8 cellular contexts compared by ENCODE assay signal in the genomic region with DNA sequence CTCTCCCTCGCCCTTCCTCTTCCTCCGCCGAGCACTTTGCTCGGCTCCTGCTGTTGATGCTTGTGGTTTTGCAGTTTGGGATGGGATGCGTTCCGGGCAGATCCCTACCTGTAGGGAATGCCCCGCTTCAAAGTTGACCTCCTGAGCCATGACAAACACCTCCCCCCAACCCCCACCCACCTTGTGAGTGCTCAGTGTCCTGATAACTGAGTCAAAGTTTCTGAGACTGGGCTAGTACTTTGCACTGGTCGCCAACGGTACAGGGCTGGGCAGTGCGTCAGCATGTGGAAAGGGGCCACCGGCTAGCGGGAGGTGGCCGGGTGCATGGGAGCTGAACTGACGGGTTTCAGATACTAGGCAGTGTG. TPM values are rescaled to one million over a fixed set of nuclear protein-coding genes. Genes with fewer than 3 reads are reported as not detected.
DNase-seq lines count a peak whose midpoint lies in the region; ATAC-seq, FAIRE-seq and TF ChIP-seq lines count a peak whose summit lies in the region.

No MANE protein-coding gene starts in this region.

- no TSS peak for BruUV-seq in HepG2 (replicated peaks; lab: Mats Ljungman, UMichigan)

- peak overlapping the region; percentile 77 for H3K4me2 ChIP-seq in HepG2 (ENCODE audit: low read depth, low read length)

- no peaks in the 10 kb centered on the region for H3K27me3 Mint-ChIP-seq in activated T-cell treated with anti-CD3 and anti-CD28 coated beads, Interleukin-2, amount 50 U/mL, for 4 hours (ENCODE audit: low read depth)

- no peak for TF ChIP-seq CTCF in choroid plexus epithelial cell (conservative IDR thresholded peaks at IDR 0.05; ENCODE audit: low read depth, low read length)
- no peak for TF ChIP-seq CTCF in HepG2 (CRISPR knock-in tag; IDR thresholded peaks at IDR 0.05)

- H3K4me1 Mint-ChIP-seq in activated T-cell treated with anti-CD3 and anti-CD28 coated beads, Interleukin-2, amount 50 U/mL, for 4 hours (ENCODE audit: low read depth): peaks cover 68% of the 10 kb centered on the region
- peaks cover 78% of the 10 kb centered on the region for H3K4me1 Mint-ChIP-seq in stimulated activated effector memory CD8-positive, alpha-beta T cell treated with anti-CD3 and anti-CD28 coated beads, Interleukin-12 subunit alpha, Interleukin-12 subunit beta, amount 100 ng/mL, for 72 hours

- peak; percentile 27 to 39; a peak in 2 of 4 replicates for TF ChIP-seq POLR2A in HepG2 (IDR thresholded peaks at IDR 0.05; ENCODE audit: insufficient read depth in 1 of 2, low read depth in 2 of 2, low read length in 2 of 2)

- no peak for ATAC-seq in activated T-cell treated with anti-CD3 and anti-CD28 coated beads, Interleukin-2, amount 50 U/mL, for 4 hours
- peak; percentile 23 for ATAC-seq in HG03045 (IDR thresholded peaks at IDR 0.05; ENCODE audit: unreplicated experiment)
- ATAC-seq in HepG2: peak; percentile 77
- ATAC-seq in stimulated activated effector memory CD8-positive, alpha-beta T cell treated with anti-CD3 and anti-CD28 coated beads, Interleukin-12 subunit alpha, Interleukin-12 subunit beta, amount 100 ng/mL, for 72 hours: peak; percentile 39
- ATAC-seq in HG02840 (IDR thresholded peaks at IDR 0.05; ENCODE audit: low FRiP score, unreplicated experiment): no peak

- intact Hi-C loops in HepG2 (cut with micrococcal nuclease; ENCODE audit: unreplicated experiment): no loop called here

- POLR2A ChIA-PET in HepG2 (lab: Yijun Ruan, JAX): no interaction called here

- no peak for TF ChIP-seq RAD21 in HepG2 (CRISPR knock-in tag; IDR thresholded peaks at IDR 0.05)

- no peak for TF ChIP-seq EP300 in HepG2 (IDR thresholded peaks at IDR 0.05; ENCODE audit: low read depth in 2 of 2, low read length in 2 of 2)
- no peak for TF ChIP-seq EP300 in HepG2 (CRISPR knock-in tag; IDR thresholded peaks at IDR 0.05; ENCODE audit: borderline replicate concordance)

- WGBS in HepG2 (ENCODE audit: low lambda C conversion rate): 0% methylated on average over 11 of the region's 14 CpGs

- in situ Hi-C loops in HepG2 (cut with HindIII; ENCODE audit: extremely low pct_ligation_motif_present, low pct_unique_long_range_greater_than_20kb): no loop called here

- H3K4me1 ChIP-seq in HepG2 (ENCODE audit: insufficient read depth, low read length): peaks cover 43% of the 10 kb centered on the region

- FAIRE-seq in HepG2 (lab: Jason Lieb, UNC): peak; percentile 77

- peak overlapping the region; percentile 94 for H3K27ac ChIP-seq in HepG2 (ENCODE audit: extremely low read length, insufficient read depth, low read length)

- peaks cover 37% of the 10 kb centered on the region for H3K79me2 ChIP-seq in HepG2 (ENCODE audit: insufficient read depth, low read length)

- H4K20me1 ChIP-seq in HepG2 (ENCODE audit: insufficient read depth, low read length): no peaks in the 10 kb centered on the region

- H3K36me3 ChIP-seq in HepG2 (replicated peaks in 1 of 2; ENCODE audit: control insufficient read depth in 1 of 2, insufficient read depth in 2 of 2, low read length in 2 of 2): no peaks in the 10 kb centered on the region

- DNase-seq in activated T-cell treated with anti-CD3 and anti-CD28 coated beads, Interleukin-2, amount 50 U/mL, for 4 hours: no peak
- DNase-seq in activated T-cell treated with anti-CD3 and anti-CD28 coated beads for 4 hours (no peak), SW480 (ENCODE audit: low spot score) (peak; percentile 62), choroid plexus epithelial cell (ENCODE audit: low read depth) (peak; percentile 27), HepG2 (ENCODE audit: low spot score) (peak; percentile 55)
- DNase-seq in stimulated activated effector memory CD8-positive, alpha-beta T cell treated with anti-CD3 and anti-CD28 coated beads, Interleukin-12 subunit alpha, Interleukin-12 subunit beta, amount 100 ng/mL, for 72 hours (ENCODE audit: low spot score in 2 of 2): peak in 1 of 2 donors; percentile 85

- no peak overlapping the region for H2AFZ ChIP-seq in HepG2 (ENCODE audit: low read length)

- H3K4me3 ChIP-seq in choroid plexus epithelial cell (ENCODE audit: low read depth, low read length) (peak overlapping the region; percentile 81), HepG2 (replicated peaks in 1 of 3; ENCODE audit: insufficient read depth in 1 of 3, low read depth in 2 of 3, low read length in 3 of 3) (peak overlapping the region; percentile 71 to 89 (median 79))

- no peaks in the 10 kb centered on the region for H3K9me3 Mint-ChIP-seq in activated T-cell treated with anti-CD3 and anti-CD28 coated beads, Interleukin-2, amount 50 U/mL, for 4 hours
- H3K9me3 Mint-ChIP-seq in stimulated activated effector memory CD8-positive, alpha-beta T cell treated with anti-CD3 and anti-CD28 coated beads, Interleukin-12 subunit alpha, Interleukin-12 subunit beta, amount 100 ng/mL, for 72 hours: no peaks in the 10 kb centered on the region

- H3K4me3 Mint-ChIP-seq in activated T-cell treated with anti-CD3 and anti-CD28 coated beads, Interleukin-2, amount 50 U/mL, for 4 hours: peak overlapping the region; percentile 89
- H3K4me3 Mint-ChIP-seq in stimulated activated effector memory CD8-positive, alpha-beta T cell treated with anti-CD3 and anti-CD28 coated beads, Interleukin-12 subunit alpha, Interleukin-12 subunit beta, amount 100 ng/mL, for 72 hours: peak overlapping the region; percentile 94

- peak overlapping the region; percentile 75 for H3K9ac ChIP-seq in HepG2 (ENCODE audit: insufficient read depth, low read depth, low read length)

- CTCF ChIA-PET in HepG2 (lab: Yijun Ruan, JAX; ENCODE audit: low intra/inter-chr PET ratio, low total read pairs): no interaction called here

- peak overlapping the region; percentile 93 for H3K27ac Mint-ChIP-seq in stimulated activated effector memory CD8-positive, alpha-beta T cell treated with anti-CD3 and anti-CD28 coated beads, Interleukin-12 subunit alpha, Interleukin-12 subunit beta, amount 100 ng/mL, for 72 hours

- no peaks in the 10 kb centered on the region for H3K27me3 ChIP-seq in HepG2 (ENCODE audit: control insufficient read depth in 1 of 2, insufficient read depth in 2 of 2, low read length in 2 of 2)

- H3K9me3 ChIP-seq in HepG2 (ENCODE audit: low read length): no peaks in the 10 kb centered on the region

- H3K36me3 Mint-ChIP-seq in activated T-cell treated with anti-CD3 and anti-CD28 coated beads, Interleukin-2, amount 50 U/mL, for 4 hours (ENCODE audit: insufficient read depth): peaks cover 2% of the 10 kb centered on the region
- H3K36me3 Mint-ChIP-seq in stimulated activated effector memory CD8-positive, alpha-beta T cell treated with anti-CD3 and anti-CD28 coated beads, Interleukin-12 subunit alpha, Interleukin-12 subunit beta, amount 100 ng/mL, for 72 hours: peaks cover 18% of the 10 kb centered on the region

TF ChIP-seq in HepG2, 621 proteins besides CTCF, POLR2A, EP300 and RAD21 (continues in another document):
- TF ChIP-seq SALL1 (CRISPR knock-in tag; IDR thresholded peaks at IDR 0.05) (peak; percentile 47), MTF2 (CRISPR knock-in tag; IDR thresholded peaks at IDR 0.05; ENCODE audit: borderline replicate concordance) (no peak), ZSCAN31 (CRISPR knock-in tag; IDR thresholded peaks at IDR 0.05; ENCODE audit: low read depth) (0 out of 2 replicates have a peak, but pooled peaks have one; percentile 25), JUND (CRISPR knock-in tag; IDR thresholded peaks at IDR 0.05) (no peak), ZNF251 (CRISPR knock-in tag; IDR thresholded peaks at IDR 0.05) (no peak), HNRNPK (IDR thresholded peaks at IDR 0.05; ENCODE audit: low read depth, low read length, poor library complexity, severe bottlenecking) (no peak)
- TF ChIP-seq, protein P1, sequence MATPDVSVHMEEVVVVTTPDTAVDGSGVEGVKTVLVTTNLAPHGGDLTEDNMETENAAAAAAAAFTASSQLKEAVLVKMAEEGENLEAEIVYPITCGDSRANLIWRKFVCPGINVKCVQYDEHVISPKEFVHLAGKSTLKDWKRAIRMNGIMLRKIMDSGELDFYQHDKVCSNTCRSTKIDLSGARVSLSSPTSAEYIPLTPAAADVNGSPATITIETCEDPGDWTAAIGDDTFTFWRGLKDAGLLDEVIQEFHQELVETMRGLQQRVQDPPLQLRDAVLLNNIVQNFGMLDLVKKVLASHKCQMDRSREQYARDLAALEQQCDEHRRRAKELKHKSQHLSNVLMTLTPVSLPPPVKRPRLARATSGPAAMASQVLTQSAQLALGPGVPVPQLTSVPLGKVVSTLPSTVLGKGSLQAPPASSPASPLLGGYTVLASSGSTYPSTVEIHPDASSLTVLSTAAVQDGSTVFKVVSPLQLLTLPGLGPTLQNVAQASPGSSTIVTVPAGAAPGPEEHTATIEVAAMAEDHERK (CRISPR knock-in tag; IDR thresholded peaks at IDR 0.05; ENCODE audit: low read depth): no peak

RNA-seq across cellular contexts. Expression of a gene that starts 0.8 kb away (rescaled TPM):
- 10 to 100 TPM; 16.9 to 23.2 (median 22.3) TPM for total RNA-seq in activated T-cell treated with anti-CD3 and anti-CD28 coated beads, Interleukin-2, amount 50 U/mL, for 4 hours
- 22.6 and 27.8 TPM in 2 replicates for total RNA-seq in HepG2 (2016; rRNA removed; fragmentation: Illumina TruSeq; extraction: Trizol)
- 8.0 and 9.8 TPM in 2 replicates for total RNA-seq in HepG2 (2016; cell fraction: cytosol; rRNA removed; fragmentation: Illumina TruSeq; extraction: Trizol; ENCODE audit: low read depth)
- 22.4 and 27.7 TPM in 2 replicates for total RNA-seq in HepG2 (2016; cell fraction: insoluble cytoplasmic fraction; rRNA removed; fragmentation: Illumina TruSeq; extraction: Trizol)
- total RNA-seq in HepG2 (2016; cell fraction: membrane; rRNA removed; fragmentation: Illumina TruSeq; extraction: Trizol): 6.6 and 7.1 TPM in 2 replicates
- 52.5 and 56.6 TPM in 2 replicates for total RNA-seq in HepG2 (2016; cell fraction: nucleus; rRNA removed; fragmentation: Illumina TruSeq; extraction: Trizol)
- polyA plus RNA-seq in HepG2 (2011; rRNA removed): 7.0 and 7.9 TPM in 2 replicates
- 3.6 and 6.8 TPM in 2 replicates for polyA plus RNA-seq in HepG2 (2011; cell fraction: cytosol; rRNA removed)
- 6.0 and 8.0 TPM in 2 replicates for polyA plus RNA-seq in HepG2 (2011; cell fraction: nucleus; rRNA removed)
- 6.0 and 8.6 TPM in 2 replicates for polyA plus RNA-seq in HepG2 (2012)
- 0.60 and 0.68 TPM in 2 replicates for polyA plus RNA-seq in HepG2 (2016; cell fraction: cytosol; fragmentation: Illumina TruSeq; extraction: Trizol; ENCODE audit: low read depth)
- 12.1 and 13.5 TPM in 2 replicates for polyA plus RNA-seq in HepG2 (2016; cell fraction: insoluble cytoplasmic fraction; fragmentation: Illumina TruSeq; extraction: Trizol; ENCODE audit: low read depth)
- polyA plus RNA-seq in HepG2 (2016; cell fraction: membrane; fragmentation: Illumina TruSeq; extraction: Trizol; ENCODE audit: low read depth): 0.87 and 1.3 TPM in 2 replicates
- 10.1 and 10.5 TPM in 2 replicates for polyA plus RNA-seq in HepG2 (2016; cell fraction: nucleus; fragmentation: Illumina TruSeq; extraction: Trizol; ENCODE audit: insufficient read depth, low read depth)
- 21.9 and 40.8 TPM in 2 replicates for polyA minus RNA-seq in HepG2 (2011; rRNA and poly(A)+ RNA removed; ENCODE audit: low replicate concordance)
- polyA minus RNA-seq in HepG2 (2011; cell fraction: cytosol; rRNA and poly(A)+ RNA removed): 14.2 and 22.6 TPM in 2 replicates
- 114 and 137 TPM in 2 replicates for polyA minus RNA-seq in HepG2 (2011; cell fraction: nucleus; rRNA and poly(A)+ RNA removed)

Comparison
In these comparisons a context has a peak if more than half of its experiments do, and no peak if none do; other contexts are left out.
1. ATAC-seq: peak in HG03045 (single experiment), HepG2 (single experiment) and stimulated activated effector memory CD8-positive, alpha-beta T cell treated with anti-CD3 and anti-CD28 coated beads, Interleukin-12 subunit alpha, Interleukin-12 subunit beta, amount 100 ng/mL, for 72 hours (single experiment); none in activated T-cell treated with anti-CD3 and anti-CD28 coated beads, Interleukin-2, amount 50 U/mL, for 4 hours (0 of 2) and HG02840 (single experiment).
2. DNase-seq: peak in SW480 (single experiment), choroid plexus epithelial cell (single experiment) and HepG2 (single experiment); none in activated T-cell treated with anti-CD3 and anti-CD28 coated beads, Interleukin-2, amount 50 U/mL, for 4 hours (single experiment) and activated T-cell treated with anti-CD3 and anti-CD28 coated beads for 4 hours (single experiment).